8 cellular contexts compared by ENCODE assay signal in genomic region chr7:66837007-66837406, GRCh38.
DNase-seq lines count a peak whose midpoint lies in the region; ATAC-seq and TF ChIP-seq lines count a peak whose summit lies in the region.
"Had no signal": no experiment of that assay in that cellular context is flagged by ENCODE, and none has a peak within 500 bp of the region (broad histone marks: within the 10 kb centered on the region; RNA-seq: fewer than 3 reads in every experiment).

No MANE protein-coding gene starts in this region.

- H3K9ac ChIP-seq in MM.1S (ENCODE audit: low read length) = no peak overlapping the region

- no peaks in the 10 kb centered on the region for H3K27me3 ChIP-seq in MM.1S (replicated peaks; ENCODE audit: insufficient read depth, low read length)

- H3K9me3 ChIP-seq in MM.1S (replicated peaks; ENCODE audit: insufficient read depth, low read length) = no peaks in the 10 kb centered on the region

- H3K79me2 ChIP-seq in MM.1S (ENCODE audit: low read length) = no peaks in the 10 kb centered on the region

- H3K9me2 ChIP-seq in MM.1S (replicated peaks; ENCODE audit: insufficient read depth, low read length) = no peaks in the 10 kb centered on the region

- H3K27ac ChIP-seq in MM.1S (ENCODE audit: low read length) = no peak overlapping the region

- DNase-seq in GM12865 (ENCODE audit: low read depth) = peak; percentile 78
- peak; percentile 66 for DNase-seq in MM.1S
- peak; percentile 66 to 74 for DNase-seq in activated CD4-positive, alpha-beta T cell treated with anti-CD3 and anti-CD28 coated beads, Interleukin-2, amount 50 U/mL, for 48 hours
- DNase-seq in left kidney (ENCODE audit: low read depth, low spot score) = peak; percentile 44

- ATAC-seq in GM21786 (IDR thresholded peaks at IDR 0.05; ENCODE audit: unreplicated experiment) (no peak), HG02610 (IDR thresholded peaks at IDR 0.05; ENCODE audit: unreplicated experiment) (no peak), GM21381 (IDR thresholded peaks at IDR 0.05; ENCODE audit: unreplicated experiment) (no peak)

- H3K4me3 ChIP-seq in GM12865 (ENCODE audit: low read depth, low read length) (no peak overlapping the region), MM.1S (ENCODE audit: low read length) (no peak overlapping the region)
- H3K4me3 ChIP-seq: lung had no signal

- H4K20me1 ChIP-seq in MM.1S (ENCODE audit: insufficient read depth, low read length) = no peaks in the 10 kb centered on the region

- no peaks in the 10 kb centered on the region for H3K36me3 ChIP-seq in MM.1S (replicated peaks; ENCODE audit: insufficient read depth, low read length)

- H2AFZ ChIP-seq in MM.1S (ENCODE audit: low read length) = peak overlapping the region; percentile 43; the same call in 1 of the 2 replicates

- no peak overlapping the region for H3K4me2 ChIP-seq in MM.1S (ENCODE audit: low read depth, low read length)

- H3F3A ChIP-seq in MM.1S (ENCODE audit: insufficient read depth, low read length) = no peaks in the 10 kb centered on the region

- TF ChIP-seq CTCF in GM12865 (IDR thresholded peaks at IDR 0.05; ENCODE audit: insufficient read depth, low read depth, low read length, missing control alignments) (peak; percentile 51), MM.1S (IDR thresholded peaks at IDR 0.05; ENCODE audit: low read length) (peak; percentile 70)

- no peaks in the 10 kb centered on the region for H3K4me1 ChIP-seq in MM.1S (ENCODE audit: low read length)
